Comparison of ENCODE assay signal across 1 cellular context in genomic region chr1:8076171-8076570, GRCh38.
TF ChIP-seq lines count a peak whose summit lies in the region.

No MANE protein-coding gene starts in this region.

TF ChIP-seq in HCT116, 20 proteins besides CTCF, POLR2A, EP300 and RAD21:
- TF ChIP-seq EZH2phosphoT487 (IDR thresholded peaks at IDR 0.05; ENCODE audit: borderline replicate concordance) (no peak), JUND (IDR thresholded peaks at IDR 0.05) (no peak), ATF3 (IDR thresholded peaks at IDR 0.05) (no peak), CBX3 (IDR thresholded peaks at IDR 0.05; ENCODE audit: low read depth) (no peak), FOSL1 (IDR thresholded peaks at IDR 0.05; ENCODE audit: low read depth) (no peak), ELF1 (IDR thresholded peaks at IDR 0.05; ENCODE audit: borderline replicate concordance, low read depth) (no peak), YY1 (IDR thresholded peaks at IDR 0.05; ENCODE audit: extremely low read depth, insufficient replicate concordance, low read depth, low read length) (no peak), ZNF274 (IDR thresholded peaks at IDR 0.05; ENCODE audit: low read depth, low read length) (no peak), EGR1 (IDR thresholded peaks at IDR 0.05; ENCODE audit: low read depth) (no peak), EZH2 (IDR thresholded peaks at IDR 0.05) (no peak), CEBPB (IDR thresholded peaks at IDR 0.05; ENCODE audit: low read depth) (no peak), SP1 (IDR thresholded peaks at IDR 0.05; ENCODE audit: low read depth) (no peak), SRF (IDR thresholded peaks at IDR 0.05; ENCODE audit: low read depth) (no peak)
